Comparison of ENCODE assay signal across 10 cellular contexts in genomic region chr21:37658994-37659458, GRCh38.
DNase-seq lines count a peak whose midpoint lies in the region; ATAC-seq and TF ChIP-seq lines count a peak whose summit lies in the region.
"Had no signal": no experiment of that assay in that cellular context is flagged by ENCODE, and none has a peak within 500 bp of the region (broad histone marks: within the 10 kb centered on the region; RNA-seq: fewer than 3 reads in every experiment).

No MANE protein-coding gene starts in this region.

- no peak overlapping the region for H4K5ac ChIP-seq in mesendoderm (ENCODE audit: low read length)

- H3K27me3 ChIP-seq in A673 (replicated peaks; ENCODE audit: insufficient read depth, low read depth, low read length, poor library complexity) = peaks cover 7% of the 10 kb centered on the region
- H3K27me3 ChIP-seq in dorsolateral prefrontal cortex = no peaks in the 10 kb centered on the region
- H3K27me3 ChIP-seq in mesendoderm (ENCODE audit: insufficient read depth, low read length, poor library complexity) = no peaks in the 10 kb centered on the region
- H3K27me3 ChIP-seq in BE2C = 0 out of 2 replicates have a peak, but pooled peaks cover 3% of the 10 kb centered on the region

- no peak overlapping the region for H3K18ac ChIP-seq in mesendoderm (ENCODE audit: low read length)

- no peaks in the 10 kb centered on the region for H3K36me3 ChIP-seq in A673 (ENCODE audit: insufficient read depth, low read length, poor library complexity, severe bottlenecking)
- H3K36me3 ChIP-seq in mesendoderm (ENCODE audit: control insufficient read depth, insufficient read depth, low read length) = no peaks in the 10 kb centered on the region
- no peaks in the 10 kb centered on the region for H3K36me3 ChIP-seq in BE2C

- no peak overlapping the region for H3K27ac ChIP-seq in A673 (ENCODE audit: low read depth, low read length, poor library complexity, severe bottlenecking)
- H3K27ac ChIP-seq in dorsolateral prefrontal cortex = peak overlapping the region in 51 of 59 donors; percentile 11 to 90 (median 73)
- H3K27ac ChIP-seq in mesendoderm (ENCODE audit: low read depth, low read length) = no peak overlapping the region
- H3K27ac ChIP-seq: KMS-11, parathyroid adenoma had no signal

- ATAC-seq in HG02642 (IDR thresholded peaks at IDR 0.05; ENCODE audit: poor library complexity, unreplicated experiment) (no peak), HG02840 (IDR thresholded peaks at IDR 0.05; ENCODE audit: low FRiP score, unreplicated experiment) (no peak)

- H2BK15ac ChIP-seq in mesendoderm (replicated peaks; ENCODE audit: low read depth) = no peak overlapping the region

- no peak overlapping the region for H2AK5ac ChIP-seq in mesendoderm (ENCODE audit: low read length)

- H3K4ac ChIP-seq in mesendoderm (ENCODE audit: low read depth, low read length) = no peak overlapping the region

- no peaks in the 10 kb centered on the region for H3K79me2 ChIP-seq in mesendoderm (ENCODE audit: control insufficient read depth, insufficient read depth, low read length)
- H3K79me2 ChIP-seq: parathyroid adenoma had no signal

- no peak overlapping the region for H2BK120ac ChIP-seq in mesendoderm (ENCODE audit: low read depth, low read length)

- POLR2A ChIA-PET in A673 (lab: Charles Lee; ENCODE audit: low non-redundant PET) = no interaction called here

- no peaks in the 10 kb centered on the region for H3K79me1 ChIP-seq in mesendoderm (ENCODE audit: low read length)

- no peak overlapping the region for H3K9ac ChIP-seq in mesendoderm (ENCODE audit: low read length)
- H3K9ac ChIP-seq: KMS-11, parathyroid adenoma had no signal

- H3K9me3 ChIP-seq in A673 (ENCODE audit: low read depth, low read length, poor library complexity, severe bottlenecking) (no peaks in the 10 kb centered on the region), BE2C (no peaks in the 10 kb centered on the region; the same call in 1 of the 2 replicates)

- H4K8ac ChIP-seq in mesendoderm (ENCODE audit: low read depth, low read length) = no peak overlapping the region

- H3K23ac ChIP-seq in mesendoderm (ENCODE audit: low read length) = no peak overlapping the region

- CTCF ChIA-PET in A673 (lab: Charles Lee) = no interaction called here

- H3K4me1 ChIP-seq in A673 (ENCODE audit: insufficient read depth, low read length, poor library complexity, severe bottlenecking) (no peaks in the 10 kb centered on the region), mesendoderm (ENCODE audit: control insufficient read depth, low read depth, low read length) (no peaks in the 10 kb centered on the region), BE2C (no peaks in the 10 kb centered on the region)
- H3K4me1 ChIP-seq: parathyroid adenoma had no signal

- intact Hi-C loops in A673 (cut with micrococcal nuclease; ENCODE audit: unreplicated experiment) (no loop called here), dorsolateral prefrontal cortex (cut with DNase I) (no loop called here)

- H3K56ac ChIP-seq in mesendoderm (ENCODE audit: low read length) = no peak overlapping the region

- WGBS in mesendoderm (ENCODE audit: extremely low coverage, insufficient coverage, low lambda C conversion rate) = no CpG with 5 or more reads among the region's 6 CpGs

- DNase-seq in A673 (ENCODE audit: low spot score) (no peak), LoVo (ENCODE audit: low spot score) (peak; percentile 41), dorsolateral prefrontal cortex (peak in 1 of 10 donors; percentile 24), mesendoderm (peak; percentile 33), BE2C (no peak)
- no peak for DNase-seq in activated CD4-positive, alpha-beta T cell treated with anti-CD3 and anti-CD28 coated beads, Interleukin-2, amount 50 U/mL, for 48 hours

- BruUV-seq in A673 (replicated peaks; lab: Mats Ljungman, UMichigan) = no TSS peak

- no peak overlapping the region for H3K4me2 ChIP-seq in mesendoderm (ENCODE audit: low read length)
- H3K4me2 ChIP-seq: KMS-11 had no signal

- no peak overlapping the region for H2BK5ac ChIP-seq in mesendoderm (ENCODE audit: low read length)

- TF ChIP-seq CTCF in A673 (conservative IDR thresholded peaks at IDR 0.05; ENCODE audit: low read depth, low read length) (0 out of 2 replicates have a peak, but pooled peaks have one; percentile 14), dorsolateral prefrontal cortex (IDR thresholded peaks at IDR 0.05 in 54 of 56, conservative IDR thresholded peaks at IDR 0.05 in 2 of 56; ENCODE audit: low read depth in 1 of 56, partially characterized antibody in 56 of 56) (peak in 9 of 56 donors; percentile 9 to 39 (median 12)), BE2C (IDR thresholded peaks at IDR 0.05; ENCODE audit: low read depth, low read length) (no peak)

- H3K4me3 ChIP-seq in A673 (ENCODE audit: low read depth, low read length, poor library complexity, severe bottlenecking) (no peak overlapping the region), dorsolateral prefrontal cortex (no peak overlapping the region), mesendoderm (ENCODE audit: low read length) (no peak overlapping the region), BE2C (ENCODE audit: low read depth, low read length) (no peak overlapping the region)

Comparison
In these comparisons a context has a peak if more than half of its experiments do, and no peak if none do; other contexts are left out.
1. DNase-seq: peak in LoVo (single experiment) and mesendoderm (single experiment); none in A673 (single experiment), BE2C (single experiment) and activated CD4-positive, alpha-beta T cell treated with anti-CD3 and anti-CD28 coated beads, Interleukin-2, amount 50 U/mL, for 48 hours (0 of 2).
2. H3K27ac ChIP-seq: peak in dorsolateral prefrontal cortex (51 of 59); none in A673 (single experiment) and mesendoderm (single experiment).